ENCODE assay signal across 22 cellular contexts in genomic region chr13:85541476-85541875, GRCh38.
DNase-seq lines count a peak whose midpoint lies in the region; ATAC-seq and TF ChIP-seq lines count a peak whose summit lies in the region.
"Had no signal": no experiment of that assay in that cellular context is flagged by ENCODE, and none has a peak within 500 bp of the region (broad histone marks: within the 10 kb centered on the region; RNA-seq: fewer than 3 reads in every experiment).

No MANE protein-coding gene starts in this region.

- H3K27ac ChIP-seq in mammary epithelial cell (ENCODE audit: insufficient read depth, low read depth, low read length), result no peak overlapping the region
- no peak overlapping the region for H3K27ac ChIP-seq in naive thymus-derived CD4-positive, alpha-beta T cell (ENCODE audit: low read depth, low read length)
- H3K27ac ChIP-seq: C4-2B, GM23248, KMS-11 had no signal

- POLR2A ChIA-PET in MCF 10A (lab: Yijun Ruan, JAX), result no interaction called here
- POLR2A ChIA-PET in naive thymus-derived CD4-positive, alpha-beta T cell (lab: Charles Lee), result no interaction called here

- in situ Hi-C loops in mammary epithelial cell (cut with MboI; ENCODE audit: low sequenced_read_pairs in 2 of 2), result no loop called here

- H4K20me1 ChIP-seq in mammary epithelial cell (ENCODE audit: insufficient read depth, low read length), result no peaks in the 10 kb centered on the region

- peak overlapping the region; percentile 50 for H2AFZ ChIP-seq in mammary epithelial cell (ENCODE audit: low read depth, low read length)
- H2AFZ ChIP-seq: GM23248 had no signal

- no peak overlapping the region for H3K4me3 ChIP-seq in mammary epithelial cell (replicated peaks in 1 of 3; ENCODE audit: insufficient read depth in 1 of 3, low read depth in 2 of 3, low read length in 3 of 3)
- H3K4me3 ChIP-seq in Jurkat, Clone E6-1 (ENCODE audit: low read length), result peak overlapping the region; percentile 12
- H3K4me3 ChIP-seq in naive thymus-derived CD4-positive, alpha-beta T cell (ENCODE audit: low read length), result no peak overlapping the region
- H3K4me3 ChIP-seq: GM23248 had no signal

- peaks cover 13% of the 10 kb centered on the region for H3K4me1 Mint-ChIP-seq in MCF 10A (ENCODE audit: insufficient read depth, unreplicated experiment)
- H3K4me1 Mint-ChIP-seq in naive thymus-derived CD4-positive, alpha-beta T cell, result peaks cover 0 to 25% (median 20%) of the 10 kb centered on the region in 7 donors

- H3K79me2 ChIP-seq in mammary epithelial cell (ENCODE audit: insufficient read depth, low read length), result no peaks in the 10 kb centered on the region

- BruUV-seq in mammary epithelial cell (replicated peaks; lab: Mats Ljungman, UMichigan) (no TSS peak), MCF 10A (replicated peaks; lab: Mats Ljungman, UMichigan) (no TSS peak)

- dilution Hi-C loops in mammary epithelial cell (cut with HindIII; ENCODE audit: low sequenced_read_pairs), result no loop called here

- H3K27me3 ChIP-seq in mammary epithelial cell (ENCODE audit: insufficient read depth, low read length), result no peaks in the 10 kb centered on the region
- no peaks in the 10 kb centered on the region for H3K27me3 ChIP-seq in naive thymus-derived CD4-positive, alpha-beta T cell (ENCODE audit: control insufficient read depth in 2 of 2, insufficient read depth in 2 of 2, low read length in 2 of 2)

- intact Hi-C loops in mammary epithelial cell (cut with micrococcal nuclease), result loop anchor here (5.0 kb wide), 1 partner anchor 46 kb away; no protein-coding TSS in a partner anchor
- intact Hi-C loops in MCF 10A (cut with micrococcal nuclease), result no loop called here
- intact Hi-C loops in naive thymus-derived CD4-positive, alpha-beta T cell (cut with micrococcal nuclease), result no loop called here

- 38% methylated on average over 2 of the region's 2 CpGs for WGBS in mammary epithelial cell (ENCODE audit: low coverage, missing lambda C conversion rate)

- H3K9me3 ChIP-seq in mammary epithelial cell (replicated peaks; ENCODE audit: insufficient read depth, low read length), result no peaks in the 10 kb centered on the region
- no peaks in the 10 kb centered on the region for H3K9me3 ChIP-seq in naive thymus-derived CD4-positive, alpha-beta T cell (ENCODE audit: control insufficient read depth in 2 of 3, low read length in 3 of 3)
- H3K9me3 ChIP-seq: Caco-2 had no signal

- no peak overlapping the region for H3K27ac Mint-ChIP-seq in MCF 10A (ENCODE audit: low read depth, unreplicated experiment)
- peak overlapping the region in 1 of 9 donors; percentile 62 for H3K27ac Mint-ChIP-seq in naive thymus-derived CD4-positive, alpha-beta T cell

- H3K9me3 Mint-ChIP-seq in MCF 10A (ENCODE audit: unreplicated experiment), result peaks cover 6% of the 10 kb centered on the region
- peaks cover 0 to 4% (median 0%) of the 10 kb centered on the region in 11 donors for H3K9me3 Mint-ChIP-seq in naive thymus-derived CD4-positive, alpha-beta T cell

- H3K4me3 Mint-ChIP-seq in MCF 10A (ENCODE audit: unreplicated experiment), result no peak overlapping the region
- peak overlapping the region in 6 of 10 donors; percentile 4 to 50 (median 24) for H3K4me3 Mint-ChIP-seq in naive thymus-derived CD4-positive, alpha-beta T cell

- ATAC-seq in naive thymus-derived CD4-positive, alpha-beta T cell, result peak; percentile 26
- ATAC-seq in HG02798 (IDR thresholded peaks at IDR 0.05; ENCODE audit: poor library complexity, unreplicated experiment) (no peak), GM19023 (IDR thresholded peaks at IDR 0.05; ENCODE audit: unreplicated experiment) (no peak)
- ATAC-seq: HCT116, SK-N-SH treated with all-trans-retinoic acid at 6 μM for 48 hours had no signal

- H3K36me3 Mint-ChIP-seq in MCF 10A (ENCODE audit: insufficient read depth, unreplicated experiment), result no peaks in the 10 kb centered on the region
- no peaks in the 10 kb centered on the region for H3K36me3 Mint-ChIP-seq in naive thymus-derived CD4-positive, alpha-beta T cell

- H3K9ac ChIP-seq in mammary epithelial cell (ENCODE audit: insufficient read depth, low read length), result no peak overlapping the region
- H3K9ac ChIP-seq: GM23248, KMS-11 had no signal

- TF ChIP-seq CTCF in mammary epithelial cell (conservative IDR thresholded peaks at IDR 0.05 in 1 of 2, IDR thresholded peaks at IDR 0.05 in 1 of 2; ENCODE audit: extremely low read depth in 1 of 2, insufficient read depth in 1 of 2, low read depth in 1 of 2, low read length in 2 of 2), result no peak
- no peak for TF ChIP-seq CTCF in MCF 10A (IDR thresholded peaks at IDR 0.05; ENCODE audit: unreplicated experiment)

- H3K27me3 Mint-ChIP-seq in MCF 10A (ENCODE audit: insufficient read depth, unreplicated experiment), result no peaks in the 10 kb centered on the region
- H3K27me3 Mint-ChIP-seq in naive thymus-derived CD4-positive, alpha-beta T cell, result no peaks in the 10 kb centered on the region

- H3K4me2 ChIP-seq in mammary epithelial cell (ENCODE audit: insufficient read depth, low read depth, low read length), result no peak overlapping the region
- H3K4me2 ChIP-seq: KMS-11 had no signal

- H3K36me3 ChIP-seq in mammary epithelial cell (ENCODE audit: insufficient read depth, low read length), result no peaks in the 10 kb centered on the region
- H3K36me3 ChIP-seq in naive thymus-derived CD4-positive, alpha-beta T cell (ENCODE audit: control insufficient read depth in 2 of 3, insufficient read depth in 3 of 3, low read length in 3 of 3), result no peaks in the 10 kb centered on the region

- DNase-seq in mammary epithelial cell (no peak), MCF 10A (ENCODE audit: unreplicated experiment) (no peak), SHP77 (lab: John Stamatoyannopoulos, UW) (peak; percentile 68 to 72)
- DNase-seq in Jurkat, Clone E6-1 (ENCODE audit: low read depth, low spot score), result peak; percentile 89
- DNase-seq in naive thymus-derived CD4-positive, alpha-beta T cell, result peak in 3 of 9 donors; percentile 9 to 13 (median 12)
- DNase-seq: Caco-2, DMS153, GF-D8, GM23248, MM.1S, NCI-H1092, NCI-H1436 treated with DMSO at 0.1 percent for 48 hours, NCI-H2029, NCI-H345, NCI-H526 treated with DMSO at 0.1 percent for 48 hours, SIG-M5 had no signal

- peaks cover 4% of the 10 kb centered on the region for H3K4me1 ChIP-seq in mammary epithelial cell (ENCODE audit: insufficient read depth, low read length)
- no peaks in the 10 kb centered on the region for H3K4me1 ChIP-seq in naive thymus-derived CD4-positive, alpha-beta T cell (ENCODE audit: control insufficient read depth in 2 of 2, insufficient read depth in 2 of 2, low read length in 2 of 2)
- H3K4me1 ChIP-seq: Caco-2 had no signal

- CTCF ChIA-PET in mammary epithelial cell (lab: Charles Lee; ENCODE audit: low non-redundant PET) (no interaction called here), MCF 10A (lab: Yijun Ruan, JAX) (interaction anchor here (0.7 to 1.6 kb wide), 2 partner anchors 11 to 29 kb away, joined by 3 to 5 read pairs; no protein-coding TSS in a partner anchor)
- CTCF ChIA-PET in naive thymus-derived CD4-positive, alpha-beta T cell (lab: Charles Lee), result no interaction called here

Comparison
In these comparisons a context has a peak if more than half of its experiments do, and no peak if none do; other contexts are left out.
1. DNase-seq: peak in Jurkat, Clone E6-1 (single experiment) and SHP77 (2 of 2); none in mammary epithelial cell (single experiment) and MCF 10A (single experiment).